18 cellular contexts compared by ENCODE assay signal in the genomic region with DNA sequence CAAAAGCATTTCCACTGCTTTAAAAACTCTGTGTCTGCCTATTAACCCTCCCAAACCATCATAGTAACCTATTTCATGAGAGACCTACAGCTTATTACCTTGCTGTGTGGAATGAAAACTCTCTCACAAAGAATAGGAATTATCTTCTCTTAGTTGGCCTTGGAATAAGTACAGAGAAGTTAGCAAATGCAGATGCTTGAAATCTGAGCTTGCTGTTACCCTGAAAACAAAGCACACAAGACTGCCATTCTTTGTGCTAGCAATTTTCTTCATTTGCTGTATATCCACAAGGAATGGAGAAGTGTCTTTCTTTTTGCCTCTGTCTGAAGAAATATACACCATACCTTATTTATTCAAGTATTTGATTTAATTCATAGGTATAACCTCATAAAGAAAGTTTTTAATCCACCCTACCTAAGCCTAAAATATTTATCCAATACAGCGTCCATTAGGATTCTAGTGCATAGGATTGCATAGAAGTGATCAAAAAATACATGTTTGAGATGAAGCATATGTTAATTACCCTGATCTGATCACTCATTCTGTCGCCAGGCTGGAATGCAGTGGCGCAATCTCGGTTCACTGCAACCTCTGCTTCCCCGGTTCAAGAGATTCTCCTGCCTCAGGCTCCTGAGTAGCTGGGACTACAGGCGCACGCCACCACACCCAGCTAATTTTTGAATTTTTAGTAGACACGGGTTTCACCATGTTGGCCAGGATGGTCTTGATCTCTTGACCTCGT.
DNase-seq lines count a peak whose midpoint lies in the region; ATAC-seq and TF ChIP-seq lines count a peak whose summit lies in the region.
"Had no signal": no experiment of that assay in that cellular context is flagged by ENCODE, and none has a peak within 500 bp of the region (broad histone marks: within the 10 kb centered on the region; RNA-seq: fewer than 3 reads in every experiment).

No MANE protein-coding gene starts in this region.

- TF ChIP-seq CTCF in C4-2B (conservative IDR thresholded peaks at IDR 0.05) (no peak), HFFc6 (IDR thresholded peaks at IDR 0.05) (no peak), astrocyte of the spinal cord (IDR thresholded peaks at IDR 0.05; ENCODE audit: low read depth, low read length) (no peak), fibroblast of the aortic adventitia (IDR thresholded peaks at IDR 0.05; ENCODE audit: insufficient read depth, low read length) (no peak), MCF 10A (IDR thresholded peaks at IDR 0.05; ENCODE audit: unreplicated experiment) (no peak), nephron progenitor cell (IDR thresholded peaks at IDR 0.05) (no peak), Peyer's patch (IDR thresholded peaks at IDR 0.05) (no peak)

- DNase-seq in HFFc6 = no peak
- peak; percentile 10 for DNase-seq in astrocyte of the spinal cord (ENCODE audit: low read depth, low spot score)
- DNase-seq in fibroblast of the aortic adventitia (ENCODE audit: low read depth) = peak; percentile 51
- no peak for DNase-seq in MCF 10A (ENCODE audit: unreplicated experiment)
- DNase-seq in nephron progenitor cell = no peak
- no peak for DNase-seq in Peyer's patch
- DNase-seq: DMS153, MV-4-11, NCI-H1417 treated with DMSO at 0.1 percent for 48 hours, NCI-H1930, NCI-H2171 treated with DMSO at 0.1 percent for 48 hours, NCI-H82, Right ventricle myocardium superior had no signal

- H3K4me3 Mint-ChIP-seq in HFFc6 (no peak overlapping the region; the same call in 1 of the 2 replicates), MCF 10A (ENCODE audit: unreplicated experiment) (no peak overlapping the region), nephron progenitor cell (no peak overlapping the region)

- H3K4me3 ChIP-seq in astrocyte of the spinal cord (ENCODE audit: low read depth, low read length) = no peak overlapping the region
- H3K4me3 ChIP-seq in fibroblast of the aortic adventitia (ENCODE audit: low read depth, low read length) = no peak overlapping the region
- H3K4me3 ChIP-seq in Peyer's patch = no peak overlapping the region
- H3K4me3 ChIP-seq: BLaER1 treated with 17β-estradiol and CSF1 and Interleukin-3, amounts not matched to agents 10 nM and 100 nM; SK-N-MC had no signal

- intact Hi-C loops in MCF 10A (cut with micrococcal nuclease) = no loop called here

- H3K36me3 Mint-ChIP-seq in HFFc6 (ENCODE audit: low read depth) = peaks cover 16% of the 10 kb centered on the region; the same call in 1 of the 2 replicates
- no peaks in the 10 kb centered on the region for H3K36me3 Mint-ChIP-seq in MCF 10A (ENCODE audit: insufficient read depth, unreplicated experiment)
- peaks cover 7% of the 10 kb centered on the region for H3K36me3 Mint-ChIP-seq in nephron progenitor cell (ENCODE audit: low read depth)

- POLR2A ChIA-PET in MCF 10A (lab: Yijun Ruan, JAX) = interaction anchor here (1.2 to 1.6 kb wide), 2 partner anchors 10 to 19 kb away, joined by 3 to 4 read pairs; no protein-coding TSS in a partner anchor

- ATAC-seq in HG03280 (IDR thresholded peaks at IDR 0.05; ENCODE audit: unreplicated experiment) = no peak
- ATAC-seq: HCT116 had no signal

- no TSS peak for BruUV-seq in MCF 10A (replicated peaks; lab: Mats Ljungman, UMichigan)

- CTCF ChIA-PET in MCF 10A (lab: Yijun Ruan, JAX) = interaction anchor here (1.0 to 1.7 kb wide), 3 partner anchors 8 to 204 kb away, joined by 3 to 6 read pairs (median 3); no protein-coding TSS in a partner anchor

- no peaks in the 10 kb centered on the region for H3K4me1 ChIP-seq in Peyer's patch
- H3K4me1 ChIP-seq: BLaER1 treated with 17β-estradiol and CSF1 and Interleukin-3, amounts not matched to agents 10 nM and 100 nM had no signal

- TF ChIP-seq POLR2A in Peyer's patch (IDR thresholded peaks at IDR 0.05) = no peak

- in situ Hi-C loops in astrocyte of the spinal cord (cut with HindIII; ENCODE audit: low sequenced_read_pairs) = no loop called here

- no peaks in the 10 kb centered on the region for H3K9me3 Mint-ChIP-seq in HFFc6
- H3K9me3 Mint-ChIP-seq in MCF 10A (ENCODE audit: unreplicated experiment) = no peaks in the 10 kb centered on the region
- no peaks in the 10 kb centered on the region for H3K9me3 Mint-ChIP-seq in nephron progenitor cell

- no peaks in the 10 kb centered on the region for H3K36me3 ChIP-seq in Peyer's patch
- H3K36me3 ChIP-seq: BLaER1 treated with 17β-estradiol and CSF1 and Interleukin-3, amounts not matched to agents 10 nM and 100 nM had no signal

- peak overlapping the region; percentile 92 for H3K27ac ChIP-seq in C4-2B
- no peak overlapping the region for H3K27ac ChIP-seq in Peyer's patch
- H3K27ac ChIP-seq: BLaER1 treated with 17β-estradiol and CSF1 and Interleukin-3, amounts not matched to agents 10 nM and 100 nM; SK-N-MC had no signal

- H3K27me3 ChIP-seq in Peyer's patch = no peaks in the 10 kb centered on the region
- H3K27me3 ChIP-seq: BLaER1 treated with 17β-estradiol and CSF1 and Interleukin-3, amounts not matched to agents 10 nM and 100 nM had no signal

- no peaks in the 10 kb centered on the region for H3K9me3 ChIP-seq in Peyer's patch
- H3K9me3 ChIP-seq: BLaER1 treated with 17β-estradiol and CSF1 and Interleukin-3, amounts not matched to agents 10 nM and 100 nM had no signal

- H3K27ac Mint-ChIP-seq in HFFc6 = peak overlapping the region; percentile 90
- H3K27ac Mint-ChIP-seq in MCF 10A (ENCODE audit: low read depth, unreplicated experiment) = no peak overlapping the region
- H3K27ac Mint-ChIP-seq in nephron progenitor cell = no peak overlapping the region

- peaks cover 67% of the 10 kb centered on the region for H3K4me1 Mint-ChIP-seq in HFFc6 (ENCODE audit: low read depth)
- peaks cover 26% of the 10 kb centered on the region for H3K4me1 Mint-ChIP-seq in MCF 10A (ENCODE audit: insufficient read depth, unreplicated experiment)
- no peaks in the 10 kb centered on the region for H3K4me1 Mint-ChIP-seq in nephron progenitor cell

- H3K27me3 Mint-ChIP-seq in HFFc6 (ENCODE audit: insufficient read depth) = no peaks in the 10 kb centered on the region
- no peaks in the 10 kb centered on the region for H3K27me3 Mint-ChIP-seq in MCF 10A (ENCODE audit: insufficient read depth, unreplicated experiment)
- no peaks in the 10 kb centered on the region for H3K27me3 Mint-ChIP-seq in nephron progenitor cell (ENCODE audit: low read depth, poor library complexity)

Comparison
In these comparisons a context has a peak if more than half of its experiments do, and no peak if none do; other contexts are left out.
1. DNase-seq: peak in astrocyte of the spinal cord (single experiment) and fibroblast of the aortic adventitia (single experiment); none in HFFc6 (single experiment), MCF 10A (single experiment), nephron progenitor cell (single experiment) and Peyer's patch (0 of 3).